Comparison of ENCODE assay signal across 8 cellular contexts in genomic region chr2:105143467-105144127, GRCh38.
DNase-seq lines count a peak whose midpoint lies in the region; ATAC-seq lines count a peak whose summit lies in the region.

No MANE protein-coding gene starts in this region.

- H3K36me3 Mint-ChIP-seq in activated T-helper 1 cell treated with anti-CD3 and anti-CD28 coated beads, Interleukin-12 subunit alpha, Interleukin-12 subunit beta, Interleukin-2, Interleukin-4 antibody, amounts not matched to agents 30 ng/mL and 10 ng/mL and 1 ng/mL, durations not matched to agents 14 hours and 24 hours and 36 hours (ENCODE audit: low read depth): no peaks in the 10 kb centered on the region

- ATAC-seq in right cardiac atrium: no peak

- peak overlapping the region; percentile 68 for H3K4me2 ChIP-seq in skeletal muscle satellite cell (ENCODE audit: low read length)

- peak; percentile 55 for DNase-seq in Daoy (ENCODE audit: low read depth)
- DNase-seq in Jurkat, Clone E6-1 (ENCODE audit: low read depth, low spot score): peak; percentile 32
- peak; percentile 24 for DNase-seq in activated T-helper 1 cell treated with anti-CD3 and anti-CD28 coated beads, Interleukin-12 subunit alpha, Interleukin-12 subunit beta, Interleukin-2, Interleukin-4 antibody, amounts not matched to agents 30 ng/mL and 10 ng/mL and 1 ng/mL, durations not matched to agents 14 hours and 24 hours and 36 hours (ENCODE audit: low spot score)
- DNase-seq in right cardiac atrium: peak in 2 of 3 donors; percentile 16 to 42
- DNase-seq in SJCRH30: no peak
- no peak for DNase-seq in NCI-H446 (lab: John Stamatoyannopoulos, UW)
- DNase-seq in NCI-H187 treated with DMSO at 0.1 percent for 48 hours (lab: John Stamatoyannopoulos, UW): no peak

- no peak overlapping the region for H3K9ac ChIP-seq in skeletal muscle satellite cell (ENCODE audit: low read depth, low read length)

- H3K27me3 Mint-ChIP-seq in activated T-helper 1 cell treated with anti-CD3 and anti-CD28 coated beads, Interleukin-12 subunit alpha, Interleukin-12 subunit beta, Interleukin-2, Interleukin-4 antibody, amounts not matched to agents 30 ng/mL and 10 ng/mL and 1 ng/mL, durations not matched to agents 14 hours and 24 hours and 36 hours (ENCODE audit: insufficient read depth): peaks cover 28% of the 10 kb centered on the region

- H3K27ac ChIP-seq in right cardiac atrium (ENCODE audit: low read length) (no peak overlapping the region), SJCRH30 (no peak overlapping the region)

- H3K36me3 ChIP-seq in skeletal muscle satellite cell (ENCODE audit: insufficient read depth, low read length): no peaks in the 10 kb centered on the region
- no peaks in the 10 kb centered on the region for H3K36me3 ChIP-seq in SJCRH30

- intact Hi-C loops in activated T-helper 1 cell treated with anti-CD3 and anti-CD28 coated beads, Interleukin-12 subunit alpha, Interleukin-12 subunit beta, Interleukin-2, Interleukin-4 antibody, amounts not matched to agents 30 ng/mL and 10 ng/mL and 1 ng/mL, durations not matched to agents 14 hours and 24 hours and 36 hours (cut with micrococcal nuclease): no loop called here
- intact Hi-C loops in right cardiac atrium (cut with DNase I): no loop called here

- 3% methylated on average over 49 of the region's 49 CpGs for WGBS in right cardiac atrium

- H3K4me1 ChIP-seq in right cardiac atrium (ENCODE audit: control insufficient read depth, insufficient read depth, low read length): no peaks in the 10 kb centered on the region
- H3K4me1 ChIP-seq in skeletal muscle satellite cell (ENCODE audit: control insufficient read depth, insufficient read depth, low read length): no peaks in the 10 kb centered on the region
- peaks cover 21% of the 10 kb centered on the region for H3K4me1 ChIP-seq in SJCRH30

- H3K27me3 ChIP-seq in right cardiac atrium (ENCODE audit: control insufficient read depth, insufficient read depth) (peaks cover 5% of the 10 kb centered on the region), skeletal muscle satellite cell (ENCODE audit: control insufficient read depth, insufficient read depth, low read length) (peaks cover 62% of the 10 kb centered on the region), SJCRH30 (no peaks in the 10 kb centered on the region)

- no peaks in the 10 kb centered on the region for H3K9me3 ChIP-seq in right cardiac atrium (ENCODE audit: control insufficient read depth, low read length)
- H3K9me3 ChIP-seq in skeletal muscle satellite cell (replicated peaks; ENCODE audit: low read length): no peaks in the 10 kb centered on the region
- no peaks in the 10 kb centered on the region; the same call in 1 of the 2 replicates for H3K9me3 ChIP-seq in SJCRH30 (replicated peaks)

- no peaks in the 10 kb centered on the region for H3K9me3 Mint-ChIP-seq in activated T-helper 1 cell treated with anti-CD3 and anti-CD28 coated beads, Interleukin-12 subunit alpha, Interleukin-12 subunit beta, Interleukin-2, Interleukin-4 antibody, amounts not matched to agents 30 ng/mL and 10 ng/mL and 1 ng/mL, durations not matched to agents 14 hours and 24 hours and 36 hours

- H3K4me3 Mint-ChIP-seq in activated T-helper 1 cell treated with anti-CD3 and anti-CD28 coated beads, Interleukin-12 subunit alpha, Interleukin-12 subunit beta, Interleukin-2, Interleukin-4 antibody, amounts not matched to agents 30 ng/mL and 10 ng/mL and 1 ng/mL, durations not matched to agents 14 hours and 24 hours and 36 hours: peak overlapping the region; percentile 81

- peak overlapping the region; percentile 16 for H3K27ac Mint-ChIP-seq in activated T-helper 1 cell treated with anti-CD3 and anti-CD28 coated beads, Interleukin-12 subunit alpha, Interleukin-12 subunit beta, Interleukin-2, Interleukin-4 antibody, amounts not matched to agents 30 ng/mL and 10 ng/mL and 1 ng/mL, durations not matched to agents 14 hours and 24 hours and 36 hours

- peak overlapping the region; percentile 43 for H3K4me3 ChIP-seq in Jurkat, Clone E6-1 (ENCODE audit: low read length)
- H3K4me3 ChIP-seq in right cardiac atrium (ENCODE audit: low read length) (peak overlapping the region; percentile 59), skeletal muscle satellite cell (ENCODE audit: low read length) (peak overlapping the region; percentile 42), SJCRH30 (no peak overlapping the region)

- H3K4me1 Mint-ChIP-seq in activated T-helper 1 cell treated with anti-CD3 and anti-CD28 coated beads, Interleukin-12 subunit alpha, Interleukin-12 subunit beta, Interleukin-2, Interleukin-4 antibody, amounts not matched to agents 30 ng/mL and 10 ng/mL and 1 ng/mL, durations not matched to agents 14 hours and 24 hours and 36 hours (ENCODE audit: low read depth): peaks cover 9% of the 10 kb centered on the region

Comparison
In these comparisons a context has a peak if more than half of its experiments do, and no peak if none do; other contexts are left out.
1. DNase-seq: peak in Daoy (single experiment), Jurkat, Clone E6-1 (single experiment), activated T-helper 1 cell treated with anti-CD3 and anti-CD28 coated beads, Interleukin-12 subunit alpha, Interleukin-12 subunit beta, Interleukin-2, Interleukin-4 antibody, amounts not matched to agents 30 ng/mL and 10 ng/mL and 1 ng/mL, durations not matched to agents 14 hours and 24 hours and 36 hours (single experiment) and right cardiac atrium (2 of 3); none in SJCRH30 (0 of 2), NCI-H446 (0 of 2) and NCI-H187 treated with DMSO at 0.1 percent for 48 hours (single experiment).